In the genomic region with DNA sequence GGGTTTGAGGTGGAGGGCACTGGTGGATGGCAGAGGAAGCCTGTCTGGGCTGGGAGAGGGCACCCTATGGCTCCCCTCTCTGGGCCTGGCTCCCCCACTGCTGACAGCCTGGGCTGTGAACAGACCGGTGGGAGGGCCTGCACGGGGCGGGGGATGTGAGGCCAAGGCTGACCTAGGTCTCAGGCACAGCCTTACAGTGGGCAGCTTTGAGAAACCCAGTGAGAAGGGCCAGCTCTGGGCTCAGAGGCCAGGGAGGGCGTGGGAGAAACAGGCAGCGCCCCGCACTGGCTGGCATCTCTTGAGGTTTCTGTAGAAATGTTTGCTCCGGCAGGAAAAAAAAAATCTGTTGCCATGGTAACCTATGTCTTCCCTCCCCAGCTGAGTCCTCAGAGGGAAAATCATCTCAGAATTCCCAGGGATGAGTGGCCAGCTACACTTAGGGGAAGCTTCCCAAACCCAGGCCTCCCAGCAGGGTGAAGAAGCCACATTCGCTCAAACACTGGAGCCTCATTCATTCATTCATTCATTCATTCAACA, we compare ENCODE assay signal across 10 cellular contexts.
DNase-seq lines count a peak whose midpoint lies in the region; ATAC-seq and TF ChIP-seq lines count a peak whose summit lies in the region.
"Had no signal": no experiment of that assay in that cellular context is flagged by ENCODE, and none has a peak within 500 bp of the region (broad histone marks: within the 10 kb centered on the region; RNA-seq: fewer than 3 reads in every experiment).

No MANE protein-coding gene starts in this region.

- no peaks in the 10 kb centered on the region; the same call in 2 of the 3 replicates for H3K36me3 Mint-ChIP-seq in GM23338 (ENCODE audit: low read depth)

- in situ Hi-C loops in gastrocnemius medialis (cut with MboI; ENCODE audit: low sequenced_read_pairs in 4 of 4) = no loop called here

- intact Hi-C loops in gastrocnemius medialis (cut with DNase I; ENCODE audit: low total_unique reads) = no loop called here

- H3K27me3 ChIP-seq in GM23338 (ENCODE audit: insufficient read depth) (no peaks in the 10 kb centered on the region), gastroesophageal sphincter (no peaks in the 10 kb centered on the region), gastrocnemius medialis (no peaks in the 10 kb centered on the region)
- H3K27me3 ChIP-seq: Peyer's patch had no signal

- H3K27ac Mint-ChIP-seq in GM23338 = no peak overlapping the region

- H3K36me3 ChIP-seq in GM23338 (ENCODE audit: insufficient read depth) = no peaks in the 10 kb centered on the region
- H3K36me3 ChIP-seq in gastroesophageal sphincter = no peaks in the 10 kb centered on the region
- no peaks in the 10 kb centered on the region for H3K36me3 ChIP-seq in gastrocnemius medialis
- H3K36me3 ChIP-seq: Peyer's patch had no signal

- H3K9me3 Mint-ChIP-seq in GM23338 = peaks cover 2% of the 10 kb centered on the region; the same call in 1 of the 3 replicates

- WGBS in gastroesophageal sphincter (ENCODE audit: low coverage in 1 of 2), 2 donors = 39 to 88% methylated on average over 1 to 3 of the region's 8 CpGs

- H3K27ac ChIP-seq in GM23338 (ENCODE audit: low read depth) = no peak overlapping the region
- H3K27ac ChIP-seq in gastroesophageal sphincter = peak overlapping the region in 3 of 4 donors; percentile 10 to 66 (median 53)
- peak overlapping the region; percentile 11 to 68 (median 25) for H3K27ac ChIP-seq in gastrocnemius medialis
- H3K27ac ChIP-seq: Peyer's patch had no signal

- peak; percentile 58 for DNase-seq in GM23338 (ENCODE audit: low spot score)
- peak in 1 of 2 donors; percentile 31 for DNase-seq in gastrocnemius medialis
- no peak for DNase-seq in HuH-7 (ENCODE audit: low spot score)
- DNase-seq in stimulated activated CD4-positive, alpha-beta T cell treated with anti-CD3 and anti-CD28 coated beads, Interleukin-12 subunit alpha, Interleukin-12 subunit beta, amount 100 ng/mL, for 4 hours = no peak
- DNase-seq: activated effector memory CD4-positive, alpha-beta T cell treated with Interleukin-2 at 50 U/mL for 16 hours had no signal

- no peak overlapping the region for H3K4me3 ChIP-seq in GM23338
- H3K4me3 ChIP-seq in gastroesophageal sphincter = no peak overlapping the region
- no peak overlapping the region for H3K4me3 ChIP-seq in gastrocnemius medialis
- H3K4me3 ChIP-seq: Peyer's patch had no signal

- H3K27me3 Mint-ChIP-seq in GM23338 (ENCODE audit: insufficient read depth, low read depth, poor library complexity) = peaks cover 24% of the 10 kb centered on the region

- H3K4me1 ChIP-seq in GM23338 (ENCODE audit: insufficient read depth) (peaks cover 19% of the 10 kb centered on the region; the same call in 1 of the 2 replicates), gastroesophageal sphincter (peaks cover 0 to 24% (median 17%) of the 10 kb centered on the region in 3 donors), gastrocnemius medialis (peaks cover 21 to 33% of the 10 kb centered on the region in 2 donors)

- no peaks in the 10 kb centered on the region for H3K9me2 ChIP-seq in GM23338 (ENCODE audit: insufficient read depth)

- H4K20me1 ChIP-seq in GM23338 (replicated peaks; ENCODE audit: insufficient read depth) = no peaks in the 10 kb centered on the region

- TF ChIP-seq POLR2A in gastroesophageal sphincter (IDR thresholded peaks at IDR 0.05) (no peak), gastrocnemius medialis (IDR thresholded peaks at IDR 0.05) (no peak)

- no peak overlapping the region for H3K4me3 Mint-ChIP-seq in GM23338

- TF ChIP-seq CTCF in GM23338 (conservative IDR thresholded peaks at IDR 0.05; ENCODE audit: low read depth in 2 of 2) = no peak; a peak in 1 of 4 replicates
- TF ChIP-seq CTCF in gastroesophageal sphincter (IDR thresholded peaks at IDR 0.05) = no peak
- no peak for TF ChIP-seq CTCF in gastrocnemius medialis (IDR thresholded peaks at IDR 0.05 in 4 of 5, conservative IDR thresholded peaks at IDR 0.05 in 1 of 5)

- H3K9me3 ChIP-seq in gastroesophageal sphincter = no peaks in the 10 kb centered on the region
- H3K9me3 ChIP-seq in gastrocnemius medialis = no peaks in the 10 kb centered on the region
- H3K9me3 ChIP-seq: Peyer's patch had no signal

- no peaks in the 10 kb centered on the region for H3K79me2 ChIP-seq in GM23338 (replicated peaks; ENCODE audit: insufficient read depth)

- peaks cover 48% of the 10 kb centered on the region for H3K4me1 Mint-ChIP-seq in GM23338

- no peak overlapping the region for H2AFZ ChIP-seq in GM23338

- no peak for TF ChIP-seq EP300 in gastroesophageal sphincter (IDR thresholded peaks at IDR 0.05)

- ATAC-seq in GM23338 (no peak), SK-N-SH treated with all-trans-retinoic acid at 6 μM for 48 hours (peak; percentile 53), gastroesophageal sphincter (no peak), gastrocnemius medialis (no peak), GM21619 (IDR thresholded peaks at IDR 0.05; ENCODE audit: unreplicated experiment) (no peak), HG03432 (IDR thresholded peaks at IDR 0.05; ENCODE audit: unreplicated experiment) (no peak)

- H3F3A ChIP-seq in GM23338 (replicated peaks; ENCODE audit: low read depth) = no peaks in the 10 kb centered on the region

- H3K4me2 ChIP-seq in GM23338 = no peak overlapping the region

TF ChIP-seq in GM23338, 12 proteins besides CTCF, POLR2A, EP300 and RAD21 (continues in another document):
- no peak for TF ChIP-seq CREB1 (CRISPR knock-in tag; IDR thresholded peaks at IDR 0.05; ENCODE audit: low read depth)
- TF ChIP-seq POLR2AphosphoS5 (IDR thresholded peaks at IDR 0.05; ENCODE audit: low read depth) = no peak
- no peak for TF ChIP-seq NANOG (IDR thresholded peaks at IDR 0.05; ENCODE audit: borderline replicate concordance)
- no peak for TF ChIP-seq EZH2phosphoT487 (IDR thresholded peaks at IDR 0.05; ENCODE audit: unreplicated experiment)

TF ChIP-seq in SK-N-SH treated with all-trans-retinoic acid at 6 μM for 48 hours, 23 proteins besides CTCF, POLR2A, EP300 and RAD21 (continues in another document):
- TF ChIP-seq ARNTL (CRISPR knock-in tag; IDR thresholded peaks at IDR 0.05; ENCODE audit: borderline replicate concordance, low read depth) (no peak), PPARA (CRISPR knock-in tag; IDR thresholded peaks at IDR 0.05; ENCODE audit: borderline replicate concordance) (no peak), ESRRG (CRISPR knock-in tag; IDR thresholded peaks at IDR 0.05) (no peak), GLIS3 (CRISPR knock-in tag; IDR thresholded peaks at IDR 0.05) (no peak), ZFP30 (CRISPR knock-in tag; IDR thresholded peaks at IDR 0.05) (no peak), ZNF565 (CRISPR knock-in tag; conservative IDR thresholded peaks at IDR 0.05; ENCODE audit: low read depth) (no peak), BACH2 (CRISPR knock-in tag; IDR thresholded peaks at IDR 0.05; ENCODE audit: borderline replicate concordance) (no peak), CSDC2 (CRISPR knock-in tag; IDR thresholded peaks at IDR 0.05) (no peak), OSR1 (CRISPR knock-in tag; IDR thresholded peaks at IDR 0.05) (no peak), ZNF8 (CRISPR knock-in tag; IDR thresholded peaks at IDR 0.05) (no peak)
- TF ChIP-seq, protein P1, sequence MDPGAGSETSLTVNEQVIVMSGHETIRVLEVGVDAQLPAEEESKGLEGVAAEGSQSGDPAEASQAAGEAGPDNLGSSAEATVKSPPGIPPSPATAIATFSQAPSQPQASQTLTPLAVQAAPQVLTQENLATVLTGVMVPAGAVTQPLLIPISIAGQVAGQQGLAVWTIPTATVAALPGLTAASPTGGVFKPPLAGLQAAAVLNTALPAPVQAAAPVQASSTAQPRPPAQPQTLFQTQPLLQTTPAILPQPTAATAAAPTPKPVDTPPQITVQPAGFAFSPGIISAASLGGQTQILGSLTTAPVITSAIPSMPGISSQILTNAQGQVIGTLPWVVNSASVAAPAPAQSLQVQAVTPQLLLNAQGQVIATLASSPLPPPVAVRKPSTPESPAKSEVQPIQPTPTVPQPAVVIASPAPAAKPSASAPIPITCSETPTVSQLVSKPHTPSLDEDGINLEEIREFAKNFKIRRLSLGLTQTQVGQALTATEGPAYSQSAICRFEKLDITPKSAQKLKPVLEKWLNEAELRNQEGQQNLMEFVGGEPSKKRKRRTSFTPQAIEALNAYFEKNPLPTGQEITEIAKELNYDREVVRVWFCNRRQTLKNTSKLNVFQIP (CRISPR knock-in tag; IDR thresholded peaks at IDR 0.05; ENCODE audit: borderline replicate concordance, low read depth) = no peak
- TF ChIP-seq, protein P2, sequence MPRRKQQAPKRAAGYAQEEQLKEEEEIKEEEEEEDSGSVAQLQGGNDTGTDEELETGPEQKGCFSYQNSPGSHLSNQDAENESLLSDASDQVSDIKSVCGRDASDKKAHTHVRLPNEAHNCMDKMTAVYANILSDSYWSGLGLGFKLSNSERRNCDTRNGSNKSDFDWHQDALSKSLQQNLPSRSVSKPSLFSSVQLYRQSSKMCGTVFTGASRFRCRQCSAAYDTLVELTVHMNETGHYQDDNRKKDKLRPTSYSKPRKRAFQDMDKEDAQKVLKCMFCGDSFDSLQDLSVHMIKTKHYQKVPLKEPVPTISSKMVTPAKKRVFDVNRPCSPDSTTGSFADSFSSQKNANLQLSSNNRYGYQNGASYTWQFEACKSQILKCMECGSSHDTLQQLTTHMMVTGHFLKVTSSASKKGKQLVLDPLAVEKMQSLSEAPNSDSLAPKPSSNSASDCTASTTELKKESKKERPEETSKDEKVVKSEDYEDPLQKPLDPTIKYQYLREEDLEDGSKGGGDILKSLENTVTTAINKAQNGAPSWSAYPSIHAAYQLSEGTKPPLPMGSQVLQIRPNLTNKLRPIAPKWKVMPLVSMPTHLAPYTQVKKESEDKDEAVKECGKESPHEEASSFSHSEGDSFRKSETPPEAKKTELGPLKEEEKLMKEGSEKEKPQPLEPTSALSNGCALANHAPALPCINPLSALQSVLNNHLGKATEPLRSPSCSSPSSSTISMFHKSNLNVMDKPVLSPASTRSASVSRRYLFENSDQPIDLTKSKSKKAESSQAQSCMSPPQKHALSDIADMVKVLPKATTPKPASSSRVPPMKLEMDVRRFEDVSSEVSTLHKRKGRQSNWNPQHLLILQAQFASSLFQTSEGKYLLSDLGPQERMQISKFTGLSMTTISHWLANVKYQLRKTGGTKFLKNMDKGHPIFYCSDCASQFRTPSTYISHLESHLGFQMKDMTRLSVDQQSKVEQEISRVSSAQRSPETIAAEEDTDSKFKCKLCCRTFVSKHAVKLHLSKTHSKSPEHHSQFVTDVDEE (CRISPR knock-in tag; IDR thresholded peaks at IDR 0.05) = no peak
- TF ChIP-seq, protein P3, sequence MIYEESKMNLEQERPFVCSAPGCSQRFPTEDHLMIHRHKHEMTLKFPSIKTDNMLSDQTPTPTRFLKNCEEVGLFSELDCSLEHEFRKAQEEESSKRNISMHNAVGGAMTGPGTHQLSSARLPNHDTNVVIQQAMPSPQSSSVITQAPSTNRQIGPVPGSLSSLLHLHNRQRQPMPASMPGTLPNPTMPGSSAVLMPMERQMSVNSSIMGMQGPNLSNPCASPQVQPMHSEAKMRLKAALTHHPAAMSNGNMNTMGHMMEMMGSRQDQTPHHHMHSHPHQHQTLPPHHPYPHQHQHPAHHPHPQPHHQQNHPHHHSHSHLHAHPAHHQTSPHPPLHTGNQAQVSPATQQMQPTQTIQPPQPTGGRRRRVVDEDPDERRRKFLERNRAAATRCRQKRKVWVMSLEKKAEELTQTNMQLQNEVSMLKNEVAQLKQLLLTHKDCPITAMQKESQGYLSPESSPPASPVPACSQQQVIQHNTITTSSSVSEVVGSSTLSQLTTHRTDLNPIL (CRISPR knock-in tag; IDR thresholded peaks at IDR 0.05; ENCODE audit: low read depth) = no peak
